ENCODE assay signal across 8 cellular contexts in genomic region chr4:73446336-73446938, GRCh38. TPM values are rescaled to one million over a fixed set of nuclear protein-coding genes. Genes with fewer than 3 reads are reported as not detected.
DNase-seq lines count a peak whose midpoint lies in the region; ATAC-seq and TF ChIP-seq lines count a peak whose summit lies in the region.

No MANE protein-coding gene starts in this region.

- H3K79me2 ChIP-seq in OCI-LY3 (ENCODE audit: low read length) = no peaks in the 10 kb centered on the region
- no peaks in the 10 kb centered on the region for H3K79me2 ChIP-seq in neural cell (replicated peaks; ENCODE audit: insufficient read depth, low read length)

- H3K4me2 ChIP-seq in OCI-LY3 (ENCODE audit: low read length) = 0 out of 2 replicates have a peak overlapping the region, but pooled peaks have one; percentile 10
- H3K4me2 ChIP-seq in neural cell (ENCODE audit: low read length) = no peak overlapping the region

- no peak for TF ChIP-seq EP300 in neural cell (conservative IDR thresholded peaks at IDR 0.05; ENCODE audit: poor library complexity, severe bottlenecking)

- ATAC-seq in right cardiac atrium (no peak), GM21528 (IDR thresholded peaks at IDR 0.05; ENCODE audit: low FRiP score, unreplicated experiment) (peak; percentile 100), HG03575 (IDR thresholded peaks at IDR 0.05; ENCODE audit: extremely low read depth, insufficient number of reproducible peaks, low FRiP score, unreplicated experiment) (peak; percentile 86)

- H2AFZ ChIP-seq in OCI-LY3 (ENCODE audit: low read depth, low read length) = no peak overlapping the region
- H2AFZ ChIP-seq in neural cell (ENCODE audit: low read depth, low read length) = no peak overlapping the region

- 16% methylated on average over 4 of the region's 4 CpGs for WGBS in right cardiac atrium

- no peak overlapping the region for H3K27ac ChIP-seq in cardiac muscle cell
- H3K27ac ChIP-seq in right cardiac atrium (ENCODE audit: low read length) = no peak overlapping the region
- no peak overlapping the region for H3K27ac ChIP-seq in OCI-LY3 (ENCODE audit: low read length)
- H3K27ac ChIP-seq in dorsolateral prefrontal cortex = peak overlapping the region in 2 of 59 donors; percentile 11 to 33
- H3K27ac ChIP-seq in neural cell (ENCODE audit: low read length) = no peak overlapping the region

- DNase-seq in cardiac muscle cell (ENCODE audit: low read depth in 1 of 2, low spot score in 1 of 2) = peak; percentile 63 to 65
- DNase-seq in right cardiac atrium = no peak
- no peak for DNase-seq in dorsolateral prefrontal cortex
- no peak for DNase-seq in amygdala (lab: John Stamatoyannopoulos, UW)

- TF ChIP-seq CTCF in cardiac muscle cell (IDR thresholded peaks at IDR 0.05; ENCODE audit: low read depth, low read length) (peak; percentile 78), OCI-LY3 (IDR thresholded peaks at IDR 0.05; ENCODE audit: low read depth, low read length) (peak; percentile 96), dorsolateral prefrontal cortex (IDR thresholded peaks at IDR 0.05 in 54 of 56, conservative IDR thresholded peaks at IDR 0.05 in 2 of 56; ENCODE audit: low read depth in 1 of 56, partially characterized antibody in 56 of 56) (peak; percentile 43 to 86 (median 71)), neural cell (IDR thresholded peaks at IDR 0.05; ENCODE audit: poor library complexity, severe bottlenecking) (peak; percentile 77)

- TF ChIP-seq RAD21 in neural cell (conservative IDR thresholded peaks at IDR 0.05) = peak; percentile 56

- H3F3A ChIP-seq in neural cell (ENCODE audit: insufficient read depth, low read length, poor library complexity, severe bottlenecking) = no peaks in the 10 kb centered on the region

- no peaks in the 10 kb centered on the region for H3K36me3 ChIP-seq in cardiac muscle cell
- H3K36me3 ChIP-seq in OCI-LY3 (replicated peaks; ENCODE audit: low read depth, low read length) = no peaks in the 10 kb centered on the region
- H3K36me3 ChIP-seq in neural cell (ENCODE audit: insufficient read depth, low read length) = no peaks in the 10 kb centered on the region

- H3K9me2 ChIP-seq in neural cell (ENCODE audit: insufficient read depth, low read length) = no peaks in the 10 kb centered on the region

- H3K9me3 ChIP-seq in cardiac muscle cell (ENCODE audit: low read depth) (no peaks in the 10 kb centered on the region), right cardiac atrium (ENCODE audit: control insufficient read depth, low read length) (no peaks in the 10 kb centered on the region), OCI-LY3 (ENCODE audit: insufficient read depth, low read length) (no peaks in the 10 kb centered on the region), neural cell (ENCODE audit: low read length) (no peaks in the 10 kb centered on the region)

- H3K4me1 ChIP-seq in cardiac muscle cell (ENCODE audit: low read depth) (no peaks in the 10 kb centered on the region), right cardiac atrium (ENCODE audit: control insufficient read depth, insufficient read depth, low read length) (peaks cover 3% of the 10 kb centered on the region), OCI-LY3 (ENCODE audit: low read length) (no peaks in the 10 kb centered on the region)

- no peak overlapping the region for H3K4me3 ChIP-seq in cardiac muscle cell
- no peak overlapping the region for H3K4me3 ChIP-seq in right cardiac atrium (ENCODE audit: low read length)
- no peak overlapping the region for H3K4me3 ChIP-seq in OCI-LY3 (ENCODE audit: low read length)
- no peak overlapping the region for H3K4me3 ChIP-seq in dorsolateral prefrontal cortex
- no peak overlapping the region for H3K4me3 ChIP-seq in neural cell (ENCODE audit: low read length)

- H4K20me1 ChIP-seq in OCI-LY3 (ENCODE audit: insufficient read depth, low read length) (no peaks in the 10 kb centered on the region), neural cell (ENCODE audit: insufficient read depth) (no peaks in the 10 kb centered on the region)

- H3K9ac ChIP-seq in OCI-LY3 (ENCODE audit: low read length) (no peak overlapping the region), neural cell (ENCODE audit: low read length) (no peak overlapping the region)

- intact Hi-C loops in right cardiac atrium (cut with DNase I) (no loop called here), dorsolateral prefrontal cortex (cut with DNase I) (loop anchor here (5.0 to 10.0 kb wide), 2 partner anchors 102 to 104 kb away; no protein-coding TSS in a partner anchor)

- no peaks in the 10 kb centered on the region for H3K27me3 ChIP-seq in cardiac muscle cell
- H3K27me3 ChIP-seq in right cardiac atrium (ENCODE audit: control insufficient read depth, insufficient read depth) = no peaks in the 10 kb centered on the region
- peaks cover 27% of the 10 kb centered on the region for H3K27me3 ChIP-seq in OCI-LY3 (ENCODE audit: low read depth, low read length)
- no peaks in the 10 kb centered on the region for H3K27me3 ChIP-seq in dorsolateral prefrontal cortex
- peaks cover 17% of the 10 kb centered on the region for H3K27me3 ChIP-seq in neural cell (ENCODE audit: insufficient read depth, low read depth, low read length)

TF ChIP-seq in neural cell, 6 proteins besides CTCF, POLR2A, EP300 and RAD21:
- TF ChIP-seq MXI1 (conservative IDR thresholded peaks at IDR 0.05; ENCODE audit: poor library complexity, severe bottlenecking) (no peak), EZH2 (IDR thresholded peaks at IDR 0.05; ENCODE audit: borderline replicate concordance, insufficient read depth, low read length, poor library complexity, severe bottlenecking) (no peak), SMC3 (conservative IDR thresholded peaks at IDR 0.05; ENCODE audit: poor library complexity) (peak; percentile 63)

RNA-seq across cellular contexts. Expression of gene AFP, which starts 10.4 kb away (rescaled TPM):
- total RNA-seq in cardiac muscle cell = 0.67 and 0.77 TPM in 2 replicates
- 9.1 TPM in 1 of 2 replicates, not detected in the other for polyA plus RNA-seq in cardiac muscle cell
- not detected for total RNA-seq in right cardiac atrium
- not detected for polyA plus RNA-seq in right cardiac atrium
- 1 to 10 TPM in 8 of 120 experiments, under 1 TPM in 30, not detected in 82; 0.19 to 2.2 (median 0.59) TPM for total RNA-seq in dorsolateral prefrontal cortex
- polyA plus RNA-seq in neural cell = 0.14 TPM in 1 of 2 replicates, not detected in the other
- polyA minus RNA-seq in neural cell = not detected in 2 replicates

RNA-seq across cellular contexts. Expression of gene AFM, which starts 35.1 kb away (rescaled TPM):
- total RNA-seq in cardiac muscle cell (not detected in 2 replicates), right cardiac atrium (not detected), dorsolateral prefrontal cortex (under 1 TPM in 1 of 120 experiments, not detected in 119; 0.45 TPM)
- polyA plus RNA-seq in cardiac muscle cell (0.06 TPM in 1 of 2 replicates, not detected in the other), right cardiac atrium (not detected), neural cell (not detected in 2 replicates)
- not detected in 2 replicates for polyA minus RNA-seq in neural cell

RNA-seq across cellular contexts. Expression of gene ALB, which starts 42.4 kb away (rescaled TPM):
- 1.5 and 2.3 TPM in 2 replicates for total RNA-seq in cardiac muscle cell
- polyA plus RNA-seq in cardiac muscle cell = 3.1 and 5.4 TPM in 2 replicates
- 1 to 10 TPM in 1 of 4 donors, not detected in 3; 9.6 TPM for total RNA-seq in right cardiac atrium
- 0.81 TPM for polyA plus RNA-seq in right cardiac atrium
- total RNA-seq in dorsolateral prefrontal cortex = 10 to 100 TPM in 1 of 120 experiments, 1 to 10 TPM in 79, under 1 TPM in 24, not detected in 16; 0.47 to 10.3 (median 1.7) TPM
- 3.4 TPM in 2 replicates for polyA plus RNA-seq in neural cell
- polyA minus RNA-seq in neural cell = 2.8 TPM in 1 of 2 replicates, not detected in the other

Comparison
In these comparisons a context has a peak if more than half of its experiments do, and no peak if none do; other contexts are left out.
1. DNase-seq: peak in cardiac muscle cell (2 of 2); none in right cardiac atrium (0 of 3), dorsolateral prefrontal cortex (0 of 10) and amygdala (0 of 56).
2. ATAC-seq: peak in GM21528 (single experiment) and HG03575 (single experiment); none in right cardiac atrium (0 of 2).
3. intact Hi-C loops: an anchor here in dorsolateral prefrontal cortex (5.0 to 10.0 kb wide); none called in right cardiac atrium.
4. Peak in every context shown above with its lines, with median percentiles within 50 percentile points of each other: CTCF ChIP-seq.